8 cellular contexts compared by ENCODE assay signal in the genomic region with DNA sequence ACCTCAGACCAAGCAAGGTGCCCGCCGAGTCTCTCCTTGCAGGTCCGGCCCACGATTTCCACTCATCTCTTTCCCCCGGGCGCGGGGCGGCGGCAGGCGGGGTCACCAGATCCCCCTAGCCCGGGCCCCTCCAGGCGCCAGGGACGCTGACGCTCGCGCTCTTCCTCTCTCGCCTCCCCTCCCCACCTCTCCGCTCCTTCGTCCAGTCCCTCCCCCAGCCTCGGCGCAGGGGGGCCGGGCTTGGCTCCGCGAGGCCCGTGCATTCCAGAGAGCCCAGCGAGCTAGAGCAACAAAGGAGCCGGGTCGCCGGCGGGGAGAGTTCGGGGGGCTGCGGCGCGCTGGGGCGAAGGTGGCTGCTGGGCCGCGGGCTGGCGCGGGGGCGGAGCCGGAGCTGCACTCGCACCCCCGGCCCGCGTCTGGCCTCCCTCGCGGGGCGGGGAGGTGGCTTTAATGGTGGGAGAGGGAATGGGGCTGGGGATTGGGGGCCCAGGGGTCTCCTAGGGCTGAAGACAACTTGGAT. TPM values are rescaled to one million over a fixed set of nuclear protein-coding genes. Genes with fewer than 3 reads are reported as not detected.
DNase-seq lines count a peak whose midpoint lies in the region; ATAC-seq and TF ChIP-seq lines count a peak whose summit lies in the region.

A gene (plus strand): TSS at position 262 of the 520 bp plus-strand sequence. CDS start 519 bp downstream, outside the sequence.

- H3K27ac Mint-ChIP-seq in activated CD8-positive, alpha-beta T cell treated with anti-CD3 and anti-CD28 coated beads for 36 hours, result no peak within 1 kb of the TSS

- H3K27me3 Mint-ChIP-seq in activated CD8-positive, alpha-beta T cell treated with anti-CD3 and anti-CD28 coated beads for 36 hours, result peaks cover 50% of the 10 kb centered on the region

- POLR2A ChIA-PET in activated CD8-positive, alpha-beta T cell treated with anti-CD3 and anti-CD28 coated beads for 36 hours (lab: Charles Lee), result interaction anchor here (1.4 kb wide), 1 partner anchor 8 kb away, joined by 3 read pairs; no protein-coding TSS in a partner anchor

- ATAC-seq in activated CD8-positive, alpha-beta T cell treated with anti-CD3 and anti-CD28 coated beads for 36 hours, result peak; percentile 70
- ATAC-seq in omental fat pad (ENCODE audit: low FRiP score) (peak; percentile 83), GM18517 (IDR thresholded peaks at IDR 0.05; ENCODE audit: unreplicated experiment) (no peak), HG03469 (IDR thresholded peaks at IDR 0.05; ENCODE audit: unreplicated experiment) (no peak)

- H3K4me3 ChIP-seq in HFF-Myc (replicated peaks; ENCODE audit: low read depth, low read length), result peak within 1 kb of the TSS; percentile 69

- TF ChIP-seq CTCF in HFF-Myc (IDR thresholded peaks at IDR 0.05; ENCODE audit: low read depth, low read length, missing control alignments) (no peak), omental fat pad (IDR thresholded peaks at IDR 0.05) (no peak)
- TF ChIP-seq CTCF in activated CD8-positive, alpha-beta T cell treated with anti-CD3 and anti-CD28 coated beads for 36 hours (IDR thresholded peaks at IDR 0.05), result no peak

- H3K4me3 Mint-ChIP-seq in activated CD8-positive, alpha-beta T cell treated with anti-CD3 and anti-CD28 coated beads for 36 hours, result peak within 1 kb of the TSS; percentile 62

- CTCF ChIA-PET in activated CD8-positive, alpha-beta T cell treated with anti-CD3 and anti-CD28 coated beads for 36 hours (lab: Charles Lee), result interaction anchor here (1.1 to 2.2 kb wide), 3 partner anchors 23 to 641 kb away, joined by 3 to 9 read pairs (median 3); no protein-coding TSS in a partner anchor

- DNase-seq in D341Med (ENCODE audit: low spot score) (peak; percentile 66), HFF-Myc (ENCODE audit: extremely low read depth, low read depth) (no peak), glomerular visceral epithelial cell (ENCODE audit: extremely low spot score) (peak; percentile 52), omental fat pad (ENCODE audit: low spot score) (no peak), NCI-H187 treated with DMSO at 0.1 percent for 48 hours (lab: John Stamatoyannopoulos, UW) (no peak)
- peak; percentile 19 for DNase-seq in activated CD8-positive, alpha-beta T cell treated with anti-CD3 and anti-CD28 coated beads for 36 hours

- no peaks in the 10 kb centered on the region for H3K9me3 Mint-ChIP-seq in activated CD8-positive, alpha-beta T cell treated with anti-CD3 and anti-CD28 coated beads for 36 hours

- no peaks in the 10 kb centered on the region for H3K36me3 Mint-ChIP-seq in activated CD8-positive, alpha-beta T cell treated with anti-CD3 and anti-CD28 coated beads for 36 hours (ENCODE audit: low read depth)

- intact Hi-C loops in activated CD8-positive, alpha-beta T cell treated with anti-CD3 and anti-CD28 coated beads for 36 hours (cut with micrococcal nuclease), result no loop called here

- H3K4me1 Mint-ChIP-seq in activated CD8-positive, alpha-beta T cell treated with anti-CD3 and anti-CD28 coated beads for 36 hours (ENCODE audit: low read depth), result peaks cover 5% of the 10 kb centered on the region

RNA-seq across cellular contexts. Expression of the gene that starts here (rescaled TPM):
- total RNA-seq in activated CD8-positive, alpha-beta T cell treated with anti-CD3 and anti-CD28 coated beads for 36 hours, result 1 to 10 TPM in 1 of 2 experiments, under 1 TPM in 1; 0.81 to 1.7 TPM
- total RNA-seq in omental fat pad, result 1 to 10 TPM; 3.1 to 7.7 (median 4.9) TPM

Comparison
In these comparisons a context has a peak if more than half of its experiments do, and no peak if none do; other contexts are left out.
1. DNase-seq: peak in D341Med (single experiment), activated CD8-positive, alpha-beta T cell treated with anti-CD3 and anti-CD28 coated beads for 36 hours (single experiment) and glomerular visceral epithelial cell (single experiment); none in HFF-Myc (single experiment), omental fat pad (single experiment) and NCI-H187 treated with DMSO at 0.1 percent for 48 hours (single experiment).
2. ATAC-seq: peak in activated CD8-positive, alpha-beta T cell treated with anti-CD3 and anti-CD28 coated beads for 36 hours (single experiment) and omental fat pad (single experiment); none in GM18517 (single experiment) and HG03469 (single experiment).